23 cellular contexts compared by ENCODE assay signal in the genomic region with DNA sequence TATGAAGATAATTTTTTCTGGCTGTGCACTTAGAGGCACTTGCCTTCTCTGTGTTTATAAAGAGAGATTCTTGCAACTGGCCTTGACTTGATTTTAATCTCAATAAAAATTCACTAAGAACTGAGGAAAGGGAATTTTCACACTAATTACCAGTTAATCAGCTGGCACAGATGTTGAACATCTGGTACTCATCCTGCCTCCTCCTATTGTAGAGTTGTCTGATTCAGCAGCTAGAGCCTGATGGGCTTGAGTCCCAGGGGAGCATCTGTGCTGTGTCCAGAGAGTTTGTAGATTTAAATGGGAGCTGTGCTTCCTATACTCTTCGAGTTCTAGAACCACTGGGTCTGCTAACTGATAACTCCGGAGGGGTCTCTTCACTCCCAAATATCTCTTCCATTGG. TPM values are rescaled to one million over a fixed set of nuclear protein-coding genes. Genes with fewer than 3 reads are reported as not detected.
"Had no signal": no experiment of that assay in that cellular context is flagged by ENCODE, and none has a peak within 500 bp of the region (broad histone marks: within the 10 kb centered on the region; RNA-seq: fewer than 3 reads in every experiment).

No MANE protein-coding gene starts in this region.

- H3K4me1 ChIP-seq: parathyroid adenoma, right lobe of liver, testis had no signal

- H3K27me3 ChIP-seq: right lobe of liver, testis had no signal

- DNase-seq: activated CD4-positive, alpha-beta memory T cell treated with anti-CD3 and anti-CD28 coated beads for 36 hours; activated naive CD4-positive, alpha-beta T cell; activated naive CD8-positive, alpha-beta T cell treated with anti-CD3 and anti-CD28 coated beads, Interleukin-2, amount 10 ng/mL, durations not matched to agents 7 days and 5 days; activated T-cell treated with anti-CD3 and anti-CD28 coated beads, Interleukin-2, amount 50 U/mL, for 1 hour; caudate nucleus; dorsolateral prefrontal cortex; foreskin melanocyte; glutamatergic neuron; hypothalamus; natural killer cell; right lobe of liver; stimulated activated CD4-positive, alpha-beta T cell treated with anti-CD3 and anti-CD28 coated beads, Interleukin-4, amount 100 ng/mL, for 24 hours; stomach; testis had no signal

- H3K4me1 Mint-ChIP-seq: activated CD8-positive, alpha-beta memory T cell treated with anti-CD3 and anti-CD28 coated beads, Interleukin-2, amount 10 ng/mL, durations not matched to agents 7 days and 5 days; activated T-helper 17 cell treated with anti-CD3 and anti-CD28 coated beads, Interleukin-2, amount 50 U/mL, for 72 hours; brain; natural killer cell; stimulated activated effector memory CD8-positive, alpha-beta T cell treated with anti-CD3 and anti-CD28 coated beads, Interleukin-12 subunit alpha, Interleukin-12 subunit beta, amount 100 ng/mL, for 72 hours had no signal

- H3K27ac Mint-ChIP-seq: activated CD4-positive, alpha-beta memory T cell treated with anti-CD3 and anti-CD28 coated beads for 36 hours; activated CD8-positive, alpha-beta memory T cell treated with anti-CD3 and anti-CD28 coated beads, Interleukin-2, amount 10 ng/mL, durations not matched to agents 7 days and 5 days; activated naive CD8-positive, alpha-beta T cell treated with anti-CD3 and anti-CD28 coated beads, Interleukin-2, amount 10 ng/mL, durations not matched to agents 7 days and 5 days; activated T-helper 17 cell treated with anti-CD3 and anti-CD28 coated beads, Interleukin-2, amount 50 U/mL, for 72 hours; brain; natural killer cell; stimulated activated effector memory CD8-positive, alpha-beta T cell treated with anti-CD3 and anti-CD28 coated beads, Interleukin-12 subunit alpha, Interleukin-12 subunit beta, amount 100 ng/mL, for 72 hours; T-helper 1 cell treated with Interleukin-12 subunit alpha and Interleukin-12 subunit beta and Interleukin-4 antibody, amounts not matched to agents 30 μg/mL and 1 μg/mL, for 36 hours; type B pancreatic cell had no signal

- H3K27ac ChIP-seq: dorsolateral prefrontal cortex, parathyroid adenoma, right lobe of liver, stomach, testis had no signal

- H3K36me3 ChIP-seq: right lobe of liver, stomach had no signal

- H3K4me3 Mint-ChIP-seq: activated CD4-positive, alpha-beta memory T cell treated with anti-CD3 and anti-CD28 coated beads for 36 hours; activated CD8-positive, alpha-beta memory T cell treated with anti-CD3 and anti-CD28 coated beads, Interleukin-2, amount 10 ng/mL, durations not matched to agents 7 days and 5 days; activated naive CD8-positive, alpha-beta T cell treated with anti-CD3 and anti-CD28 coated beads, Interleukin-2, amount 10 ng/mL, durations not matched to agents 7 days and 5 days; activated T-helper 17 cell treated with anti-CD3 and anti-CD28 coated beads, Interleukin-2, amount 50 U/mL, for 72 hours; brain; natural killer cell; stimulated activated effector memory CD8-positive, alpha-beta T cell treated with anti-CD3 and anti-CD28 coated beads, Interleukin-12 subunit alpha, Interleukin-12 subunit beta, amount 100 ng/mL, for 72 hours; T-helper 1 cell treated with Interleukin-12 subunit alpha and Interleukin-12 subunit beta and Interleukin-4 antibody, amounts not matched to agents 30 μg/mL and 1 μg/mL, for 36 hours; type B pancreatic cell had no signal

- ATAC-seq: activated CD8-positive, alpha-beta memory T cell treated with anti-CD3 and anti-CD28 coated beads, Interleukin-2, amount 10 ng/mL, durations not matched to agents 7 days and 5 days; activated T-helper 17 cell treated with anti-CD3 and anti-CD28 coated beads, Interleukin-2, amount 50 U/mL, for 72 hours; natural killer cell; right lobe of liver; stimulated activated effector memory CD8-positive, alpha-beta T cell treated with anti-CD3 and anti-CD28 coated beads, Interleukin-12 subunit alpha, Interleukin-12 subunit beta, amount 100 ng/mL, for 72 hours had no signal

- H3K9me3 Mint-ChIP-seq: activated CD4-positive, alpha-beta memory T cell treated with anti-CD3 and anti-CD28 coated beads for 36 hours; activated naive CD8-positive, alpha-beta T cell treated with anti-CD3 and anti-CD28 coated beads, Interleukin-2, amount 10 ng/mL, durations not matched to agents 7 days and 5 days; activated T-helper 17 cell treated with anti-CD3 and anti-CD28 coated beads, Interleukin-2, amount 50 U/mL, for 72 hours; natural killer cell; stimulated activated effector memory CD8-positive, alpha-beta T cell treated with anti-CD3 and anti-CD28 coated beads, Interleukin-12 subunit alpha, Interleukin-12 subunit beta, amount 100 ng/mL, for 72 hours; T-helper 1 cell treated with Interleukin-12 subunit alpha and Interleukin-12 subunit beta and Interleukin-4 antibody, amounts not matched to agents 30 μg/mL and 1 μg/mL, for 36 hours; type B pancreatic cell had no signal

- H3K9me3 ChIP-seq: right lobe of liver, stomach, testis had no signal

- H3K36me3 Mint-ChIP-seq: activated CD4-positive, alpha-beta memory T cell treated with anti-CD3 and anti-CD28 coated beads for 36 hours; activated CD8-positive, alpha-beta memory T cell treated with anti-CD3 and anti-CD28 coated beads, Interleukin-2, amount 10 ng/mL, durations not matched to agents 7 days and 5 days; activated naive CD8-positive, alpha-beta T cell treated with anti-CD3 and anti-CD28 coated beads, Interleukin-2, amount 10 ng/mL, durations not matched to agents 7 days and 5 days; brain; natural killer cell; stimulated activated effector memory CD8-positive, alpha-beta T cell treated with anti-CD3 and anti-CD28 coated beads, Interleukin-12 subunit alpha, Interleukin-12 subunit beta, amount 100 ng/mL, for 72 hours; type B pancreatic cell had no signal

- H3K4me3 ChIP-seq: dorsolateral prefrontal cortex, lung, right lobe of liver, smooth muscle cell, stomach, testis had no signal

- H3K9ac ChIP-seq: parathyroid adenoma had no signal

RNA-seq across cellular contexts. Expression of a gene that starts 50.7 kb away (rescaled TPM):
- total RNA-seq: activated CD4-positive, alpha-beta memory T cell treated with anti-CD3 and anti-CD28 coated beads for 36 hours; activated CD8-positive, alpha-beta memory T cell treated with anti-CD3 and anti-CD28 coated beads, Interleukin-2, amount 10 ng/mL, durations not matched to agents 7 days and 5 days; activated naive CD8-positive, alpha-beta T cell treated with anti-CD3 and anti-CD28 coated beads, Interleukin-2, amount 10 ng/mL, durations not matched to agents 7 days and 5 days; activated T-helper 17 cell treated with anti-CD3 and anti-CD28 coated beads, Interleukin-2, amount 50 U/mL, for 72 hours; natural killer cell; smooth muscle cell had no signal
